Comparison of ENCODE assay signal across 8 cellular contexts in genomic region chr6:107113460-107114212, GRCh38. TPM values are rescaled to one million over a fixed set of nuclear protein-coding genes. Genes with fewer than 3 reads are reported as not detected.
DNase-seq lines count a peak whose midpoint lies in the region; ATAC-seq, FAIRE-seq and TF ChIP-seq lines count a peak whose summit lies in the region.

No MANE protein-coding gene starts in this region.

- BruUV-seq in HepG2 (replicated peaks; lab: Mats Ljungman, UMichigan) = TSS peak; percentile 61

- H3K36me3 ChIP-seq in BJ (ENCODE audit: control insufficient read depth, insufficient read depth, low read length) (no peaks in the 10 kb centered on the region), KMS-11 (ENCODE audit: insufficient read depth) (no peaks in the 10 kb centered on the region), HepG2 (replicated peaks in 1 of 2; ENCODE audit: control insufficient read depth in 1 of 2, insufficient read depth in 2 of 2, low read length in 2 of 2) (no peaks in the 10 kb centered on the region), thymus (ENCODE audit: control insufficient read depth, insufficient read depth) (no peaks in the 10 kb centered on the region)

- no peaks in the 10 kb centered on the region for H3K79me2 ChIP-seq in KMS-11 (ENCODE audit: insufficient read depth, low read depth)
- H3K79me2 ChIP-seq in HepG2 (ENCODE audit: insufficient read depth, low read length) = peaks cover 8% of the 10 kb centered on the region

- TF ChIP-seq EP300 in HepG2 (IDR thresholded peaks at IDR 0.05; ENCODE audit: low read depth in 2 of 2, low read length in 2 of 2) (no peak), HepG2 (CRISPR knock-in tag; IDR thresholded peaks at IDR 0.05; ENCODE audit: borderline replicate concordance) (no peak)

- 43% methylated on average over 17 of the region's 17 CpGs for WGBS in HepG2 (ENCODE audit: low lambda C conversion rate)
- 73% methylated on average over 17 of the region's 17 CpGs for WGBS in thymus

- intact Hi-C loops in HepG2 (cut with micrococcal nuclease; ENCODE audit: unreplicated experiment) = loop anchor here (2.0 kb wide), 1 partner anchor 85 kb away; the partner anchor contains the start of gene MTRES1

- CTCF ChIA-PET in BJ (lab: Yijun Ruan, JAX) (interaction anchor here (0.6 to 1.2 kb wide), 27 partner anchors 9 to 1576 kb away, joined by 3 to 6 read pairs (median 3); partner anchors contain the start of gene MTRES1), HepG2 (lab: Yijun Ruan, JAX; ENCODE audit: low intra/inter-chr PET ratio, low total read pairs) (interaction anchor here (1.5 kb wide), 1 partner anchor 86 kb away, joined by 6 read pairs; the partner anchor contains the start of gene MTRES1)

- H4K20me1 ChIP-seq in KMS-11 (ENCODE audit: insufficient read depth) (no peaks in the 10 kb centered on the region), HepG2 (ENCODE audit: insufficient read depth, low read length) (no peaks in the 10 kb centered on the region)

- no peak for TF ChIP-seq CTCF in BJ (IDR thresholded peaks at IDR 0.05; ENCODE audit: insufficient read depth, low read depth, low read length)
- no peak for TF ChIP-seq CTCF in KMS-11 (conservative IDR thresholded peaks at IDR 0.05; ENCODE audit: low read depth, low read length)
- TF ChIP-seq CTCF in astrocyte of the cerebellum (IDR thresholded peaks at IDR 0.05; ENCODE audit: low read depth, low read length, missing control alignments) = no peak
- TF ChIP-seq CTCF in HepG2 (CRISPR knock-in tag; IDR thresholded peaks at IDR 0.05) = no peak

- H3K9ac ChIP-seq in KMS-11 = peak overlapping the region; percentile 51; the same call in 1 of the 2 replicates
- peak overlapping the region; percentile 74 for H3K9ac ChIP-seq in HepG2 (ENCODE audit: insufficient read depth, low read depth, low read length)

- POLR2A ChIA-PET in BJ (lab: Charles Lee) = interaction anchor here (0.6 kb wide), 3 partner anchors 95 to 782 kb away, joined by 3 to 4 read pairs (median 3); no protein-coding TSS in a partner anchor
- POLR2A ChIA-PET in HepG2 (lab: Yijun Ruan, JAX) = interaction anchor here (0.8 to 1.7 kb wide), 3 partner anchors 84 to 346 kb away, joined by 3 to 9 read pairs (median 4); partner anchors contain the start of gene PDSS2

- H3K9me3 ChIP-seq in HepG2 (ENCODE audit: low read length) (no peaks in the 10 kb centered on the region), thymus (ENCODE audit: control insufficient read depth) (no peaks in the 10 kb centered on the region)

- FAIRE-seq in HepG2 (lab: Jason Lieb, UNC) = no peak

- peak overlapping the region; percentile 54; the same call in 1 of the 2 replicates for H2AFZ ChIP-seq in KMS-11 (ENCODE audit: low read depth)
- no peak overlapping the region for H2AFZ ChIP-seq in HepG2 (ENCODE audit: low read length)

- ATAC-seq in HepG2 (no peak), GM19397 (IDR thresholded peaks at IDR 0.05; ENCODE audit: unreplicated experiment) (no peak), HG02571 (IDR thresholded peaks at IDR 0.05; ENCODE audit: unreplicated experiment) (no peak)

- H3K4me2 ChIP-seq in KMS-11 = peak overlapping the region; percentile 92
- peak overlapping the region; percentile 93 for H3K4me2 ChIP-seq in HepG2 (ENCODE audit: low read depth, low read length)

- peaks cover 37% of the 10 kb centered on the region for H3K4me1 ChIP-seq in KMS-11 (ENCODE audit: low read depth, poor library complexity, severe bottlenecking)
- peaks cover 24% of the 10 kb centered on the region for H3K4me1 ChIP-seq in HepG2 (ENCODE audit: insufficient read depth, low read length)
- H3K4me1 ChIP-seq in thymus (ENCODE audit: control insufficient read depth, insufficient read depth, low read length) = peaks cover 11% of the 10 kb centered on the region

- H3K4me3 ChIP-seq in BJ (ENCODE audit: low read depth, low read length) (peak overlapping the region; percentile 45), KMS-11 (IDR thresholded peaks at IDR 0.05; ENCODE audit: insufficient read depth, low read depth, low read length) (no peak overlapping the region), astrocyte of the cerebellum (ENCODE audit: low read depth, low read length) (peak overlapping the region; percentile 58), HepG2 (replicated peaks in 1 of 3; ENCODE audit: insufficient read depth in 1 of 3, low read depth in 2 of 3, low read length in 3 of 3) (peak overlapping the region; percentile 61 to 80 (median 79)), thymus (ENCODE audit: low read length) (peak overlapping the region; percentile 90)

- H3K27me3 ChIP-seq in BJ (ENCODE audit: control insufficient read depth, insufficient read depth, low read length) (peaks cover 3% of the 10 kb centered on the region; the same call in 1 of the 2 replicates), KMS-11 (ENCODE audit: insufficient read depth, low read depth) (no peaks in the 10 kb centered on the region), HepG2 (ENCODE audit: control insufficient read depth in 1 of 2, insufficient read depth in 2 of 2, low read length in 2 of 2) (no peaks in the 10 kb centered on the region; a peak in 1 of 5 replicates), thymus (ENCODE audit: control insufficient read depth, insufficient read depth) (no peaks in the 10 kb centered on the region)

- no peak for TF ChIP-seq POLR2A in HepG2 (IDR thresholded peaks at IDR 0.05; ENCODE audit: insufficient read depth in 1 of 2, low read depth in 2 of 2, low read length in 2 of 2)

- in situ Hi-C loops in astrocyte of the cerebellum (cut with HindIII; ENCODE audit: low sequenced_read_pairs) = no loop called here
- in situ Hi-C loops in HepG2 (cut with HindIII; ENCODE audit: extremely low pct_ligation_motif_present, low pct_unique_long_range_greater_than_20kb) = no loop called here

- H3K27ac ChIP-seq in KMS-11 = peak overlapping the region; percentile 58
- peak overlapping the region; percentile 74 for H3K27ac ChIP-seq in HepG2 (ENCODE audit: extremely low read length, insufficient read depth, low read length)
- no peak overlapping the region for H3K27ac ChIP-seq in thymus (ENCODE audit: low read depth)

- DNase-seq in BJ (ENCODE audit: low read depth) = no peak
- no peak for DNase-seq in astrocyte of the cerebellum (ENCODE audit: low read depth)
- no peak for DNase-seq in HepG2 (ENCODE audit: low spot score)
- DNase-seq in COLO829 (ENCODE audit: low spot score) = no peak

- no peak for TF ChIP-seq RAD21 in HepG2 (CRISPR knock-in tag; IDR thresholded peaks at IDR 0.05)

TF ChIP-seq in HepG2, 621 proteins besides CTCF, POLR2A, EP300 and RAD21 (continues in another document):
- TF ChIP-seq HHEX (CRISPR knock-in tag; IDR thresholded peaks at IDR 0.05) (no peak), ZNF704 (CRISPR knock-in tag; IDR thresholded peaks at IDR 0.05; ENCODE audit: borderline replicate concordance) (0 out of 2 replicates have a peak, but pooled peaks have one; percentile 30), ZNF883 (CRISPR knock-in tag; IDR thresholded peaks at IDR 0.05; ENCODE audit: not compliant biosample characterization) (no peak), ZNF3 (CRISPR knock-in tag; IDR thresholded peaks at IDR 0.05) (no peak), KLF9 (CRISPR knock-in tag; IDR thresholded peaks at IDR 0.05; ENCODE audit: low read depth) (no peak), NR3C1 (CRISPR knock-in tag; IDR thresholded peaks at IDR 0.05) (no peak), ZNF547 (CRISPR knock-in tag; IDR thresholded peaks at IDR 0.05) (0 out of 2 replicates have a peak, but pooled peaks have one; percentile 9), AGO2 (optimal IDR thresholded peaks at IDR 0.05; ENCODE audit: low read depth, low read length) (no peak), ZNF567 (CRISPR knock-in tag; IDR thresholded peaks at IDR 0.05; ENCODE audit: borderline replicate concordance) (no peak), NFIC (IDR thresholded peaks at IDR 0.05; ENCODE audit: low read length) (no peak), ZNF10 (CRISPR knock-in tag; IDR thresholded peaks at IDR 0.05; ENCODE audit: borderline replicate concordance, low read depth) (no peak), ZNF33A (CRISPR knock-in tag; IDR thresholded peaks at IDR 0.05; ENCODE audit: borderline replicate concordance) (no peak), GTF3A (CRISPR knock-in tag; conservative IDR thresholded peaks at IDR 0.05) (no peak)

RNA-seq across cellular contexts. Expression of gene BEND3, which starts 1.7 kb away (rescaled TPM):
- polyA plus RNA-seq in BJ (2011; rRNA removed) (0.49 and 0.60 TPM in 2 replicates), HepG2 (2011; rRNA removed) (1.4 and 1.9 TPM in 2 replicates), thymus (1.7 TPM)
- polyA minus RNA-seq in BJ (2011; rRNA and poly(A)+ RNA removed) = 1.4 and 1.5 TPM in 2 replicates
- 5.8 and 7.6 TPM in 2 replicates for total RNA-seq in HepG2 (2016; rRNA removed; fragmentation: Illumina TruSeq; extraction: Trizol)
- 0.81 and 0.97 TPM in 2 replicates for total RNA-seq in HepG2 (2016; cell fraction: cytosol; rRNA removed; fragmentation: Illumina TruSeq; extraction: Trizol; ENCODE audit: low read depth)
- total RNA-seq in HepG2 (2016; cell fraction: insoluble cytoplasmic fraction; rRNA removed; fragmentation: Illumina TruSeq; extraction: Trizol) = 5.5 and 6.9 TPM in 2 replicates
- 5.0 and 5.4 TPM in 2 replicates for total RNA-seq in HepG2 (2016; cell fraction: membrane; rRNA removed; fragmentation: Illumina TruSeq; extraction: Trizol)
- 5.4 and 7.1 TPM in 2 replicates for total RNA-seq in HepG2 (2016; cell fraction: nucleus; rRNA removed; fragmentation: Illumina TruSeq; extraction: Trizol)
- 1.3 and 1.7 TPM in 2 replicates for polyA plus RNA-seq in HepG2 (2011; cell fraction: cytosol; rRNA removed)
- polyA plus RNA-seq in HepG2 (2011; cell fraction: nucleus; rRNA removed) = 2.7 and 2.8 TPM in 2 replicates
- polyA plus RNA-seq in HepG2 (2012) = 2.0 TPM in 2 replicates
- polyA plus RNA-seq in HepG2 (2016; cell fraction: cytosol; fragmentation: Illumina TruSeq; extraction: Trizol; ENCODE audit: low read depth) = 0.49 and 0.52 TPM in 2 replicates
- polyA plus RNA-seq in HepG2 (2016; cell fraction: insoluble cytoplasmic fraction; fragmentation: Illumina TruSeq; extraction: Trizol; ENCODE audit: low read depth) = 4.6 and 6.1 TPM in 2 replicates
- polyA plus RNA-seq in HepG2 (2016; cell fraction: membrane; fragmentation: Illumina TruSeq; extraction: Trizol; ENCODE audit: low read depth) = 2.1 and 2.4 TPM in 2 replicates
- 8.7 and 10.0 TPM in 2 replicates for polyA plus RNA-seq in HepG2 (2016; cell fraction: nucleus; fragmentation: Illumina TruSeq; extraction: Trizol; ENCODE audit: insufficient read depth, low read depth)
- polyA minus RNA-seq in HepG2 (2011; rRNA and poly(A)+ RNA removed; ENCODE audit: low replicate concordance) = 7.1 and 10.4 TPM in 2 replicates
- 3.8 and 4.6 TPM in 2 replicates for polyA minus RNA-seq in HepG2 (2011; cell fraction: cytosol; rRNA and poly(A)+ RNA removed)
- polyA minus RNA-seq in HepG2 (2011; cell fraction: nucleus; rRNA and poly(A)+ RNA removed) = 3.6 and 4.0 TPM in 2 replicates
